24 cellular contexts compared by ENCODE assay signal in genomic region chr18:55479656-55480420, GRCh38.
A peak's percentile ranks its signal among the peaks of the same experiment; 100 is the strongest.
DNase-seq lines count a peak whose midpoint lies in the region; ATAC-seq, FAIRE-seq and TF ChIP-seq lines count a peak whose summit lies in the region.
"Had no signal": no experiment of that assay in that cellular context is flagged by ENCODE, and none has a peak within 500 bp of the region (broad histone marks: within the 10 kb centered on the region; RNA-seq: fewer than 3 reads in every experiment).

No MANE protein-coding gene starts in this region.

- ATAC-seq in natural killer cell (no peak), psoas muscle (peak in 2 of 4 donors; percentile 11 to 22), GM18861 (IDR thresholded peaks at IDR 0.05; ENCODE audit: unreplicated experiment) (no peak)
- ATAC-seq in natural killer cell treated with Interleukin-12 subunit alpha and Interleukin-12 subunit beta and Interleukin-15 and Interleukin-18, amount 100 ng/mL, for 72 hours = no peak
- ATAC-seq: left lobe of liver; stimulated activated naive CD8-positive, alpha-beta T cell treated with anti-CD3 and anti-CD28 coated beads, Interleukin-15, amount 100 ng/mL, for 72 hours had no signal

- TF ChIP-seq POLR2A in endothelial cell of umbilical vein (IDR thresholded peaks at IDR 0.05; ENCODE audit: low read depth, low read length) (no peak), vagina (IDR thresholded peaks at IDR 0.05) (no peak)

- H3K27me3 ChIP-seq in endothelial cell of umbilical vein (ENCODE audit: control insufficient read depth in 2 of 2, insufficient read depth in 2 of 2, low read length in 2 of 2) (no peaks in the 10 kb centered on the region), psoas muscle (ENCODE audit: insufficient read depth in 3 of 3, low read length in 2 of 3) (no peaks in the 10 kb centered on the region), vagina (no peaks in the 10 kb centered on the region), trophoblast cell (ENCODE audit: insufficient read depth, low read length) (no peaks in the 10 kb centered on the region)
- H3K27me3 ChIP-seq: BE2C, brain microvascular endothelial cell, neutrophil had no signal

- H4K20me1 ChIP-seq in endothelial cell of umbilical vein (replicated peaks; ENCODE audit: control insufficient read depth, extremely low read depth, insufficient read depth, low read length) = no peaks in the 10 kb centered on the region

- TF ChIP-seq CTCF in natural killer cell (IDR thresholded peaks at IDR 0.05) = no peak
- no peak for TF ChIP-seq CTCF in endothelial cell of umbilical vein (IDR thresholded peaks at IDR 0.05; ENCODE audit: extremely low read depth in 1 of 2, insufficient read depth in 1 of 2, low read depth in 1 of 2, low read length in 2 of 2)
- no peak for TF ChIP-seq CTCF in psoas muscle (IDR thresholded peaks at IDR 0.05)
- no peak for TF ChIP-seq CTCF in vagina (IDR thresholded peaks at IDR 0.05)

- H3K36me3 ChIP-seq in endothelial cell of umbilical vein (ENCODE audit: control insufficient read depth in 2 of 2, extremely low read depth in 1 of 2, insufficient read depth in 2 of 2, low read length in 2 of 2) (peaks cover 0 to 2% of the 10 kb centered on the region in 2 experiments), psoas muscle (ENCODE audit: insufficient read depth in 1 of 2, low read depth in 1 of 2) (no peaks in the 10 kb centered on the region), vagina (no peaks in the 10 kb centered on the region), trophoblast cell (ENCODE audit: control insufficient read depth in 1 of 2, insufficient read depth in 2 of 2, low read length in 2 of 2) (peaks cover 0 to 3% of the 10 kb centered on the region in 2 experiments)
- H3K36me3 ChIP-seq: BE2C, brain microvascular endothelial cell, neutrophil had no signal

- H3K4me3 ChIP-seq in endothelial cell of umbilical vein (replicated peaks in 1 of 3; ENCODE audit: insufficient read depth in 1 of 3, low read depth in 1 of 3, low read length in 3 of 3) (no peak overlapping the region), psoas muscle (no peak overlapping the region), vagina (no peak overlapping the region), trophoblast cell (ENCODE audit: low read depth, low read length) (no peak overlapping the region)

- 50 to 69% (median 57%) methylated on average over 9 of the region's 9 CpGs for WGBS in psoas muscle, 3 donors
- WGBS in trophoblast cell (ENCODE audit: extremely low coverage, insufficient coverage, insufficient read length) = no CpG with 5 or more reads among the region's 9 CpGs

- POLR2A ChIA-PET in endothelial cell of umbilical vein (lab: Charles Lee) = no interaction called here

- H3K23ac ChIP-seq in trophoblast cell (ENCODE audit: low read length) = no peak overlapping the region

- H3K9me1 ChIP-seq in endothelial cell of umbilical vein (replicated peaks; ENCODE audit: control insufficient read depth, extremely low read depth, insufficient read depth, low read length) = no peaks in the 10 kb centered on the region

- H4K12ac ChIP-seq in trophoblast cell (ENCODE audit: low read depth, low read length) = no peak overlapping the region

- H3K4me3 Mint-ChIP-seq in natural killer cell = peak overlapping the region; percentile 5
- no peak overlapping the region for H3K4me3 Mint-ChIP-seq in natural killer cell treated with Interleukin-12 subunit alpha and Interleukin-12 subunit beta and Interleukin-15 and Interleukin-18, amount 100 ng/mL, for 72 hours
- H3K4me3 Mint-ChIP-seq: activated B cell treated with CpG ODN at 0.5 μM for 24 hours; activated CD4-positive, alpha-beta memory T cell treated with anti-CD3 and anti-CD28 coated beads, Interleukin-2, amount 10 ng/mL, durations not matched to agents 7 days and 5 days; H9; stimulated activated naive CD8-positive, alpha-beta T cell treated with anti-CD3 and anti-CD28 coated beads, Interleukin-15, amount 100 ng/mL, for 72 hours had no signal

- DNase-seq in natural killer cell (no peak), endothelial cell of umbilical vein (ENCODE audit: low read depth, low spot score) (peak; percentile 94), psoas muscle (no peak), vagina (ENCODE audit: extremely low spot score in 2 of 2) (no peak), trophoblast cell (no peak), RKO (ENCODE audit: low spot score) (no peak)
- no peak for DNase-seq in natural killer cell treated with Interleukin-12 subunit alpha and Interleukin-12 subunit beta and Interleukin-15 and Interleukin-18, amount 100 ng/mL, for 72 hours (ENCODE audit: low spot score)
- DNase-seq: activated B cell treated with CpG ODN at 0.5 μM for 24 hours; activated CD4-positive, alpha-beta memory T cell treated with anti-CD3 and anti-CD28 coated beads, Interleukin-2, amount 10 ng/mL, durations not matched to agents 7 days and 5 days; activated effector memory CD4-positive, alpha-beta T cell treated with Interleukin-2 at 50 U/mL for 16 hours; BE2C; brain microvascular endothelial cell; EL; H9; head of caudate nucleus; NCI-H1417 treated with DMSO at 0.1 percent for 48 hours; NCI-H524; stimulated activated naive CD8-positive, alpha-beta T cell treated with anti-CD3 and anti-CD28 coated beads, Interleukin-15, amount 100 ng/mL, for 72 hours; T-helper 9 cell had no signal

- BruUV-seq in endothelial cell of umbilical vein (replicated peaks; lab: Mats Ljungman, UMichigan) = TSS peak; percentile 62

- dilution Hi-C loops in endothelial cell of umbilical vein (cut with MboI; ENCODE audit: extremely low pct_ligation_motif_present, low sequenced_read_pairs) = no loop called here

- no peaks in the 10 kb centered on the region for H3K9me3 ChIP-seq in endothelial cell of umbilical vein (replicated peaks; ENCODE audit: control insufficient read depth, insufficient read depth, low read length)
- H3K9me3 ChIP-seq in psoas muscle = no peaks in the 10 kb centered on the region
- H3K9me3 ChIP-seq in vagina = no peaks in the 10 kb centered on the region
- no peaks in the 10 kb centered on the region for H3K9me3 ChIP-seq in trophoblast cell (ENCODE audit: insufficient read depth, low read depth, low read length)
- H3K9me3 ChIP-seq: BE2C, neutrophil had no signal

- peak overlapping the region; percentile 56 for H3K9ac ChIP-seq in endothelial cell of umbilical vein (replicated peaks; ENCODE audit: extremely low read depth, insufficient read depth, low read length)
- no peak overlapping the region for H3K9ac ChIP-seq in trophoblast cell (ENCODE audit: low read length)

- no peak overlapping the region for H2BK120ac ChIP-seq in trophoblast cell (ENCODE audit: insufficient read depth, low read length, poor library complexity)

- H3K9me3 Mint-ChIP-seq in natural killer cell = no peaks in the 10 kb centered on the region
- H3K9me3 Mint-ChIP-seq in natural killer cell treated with Interleukin-12 subunit alpha and Interleukin-12 subunit beta and Interleukin-15 and Interleukin-18, amount 100 ng/mL, for 72 hours = no peaks in the 10 kb centered on the region
- H3K9me3 Mint-ChIP-seq: activated B cell treated with CpG ODN at 0.5 μM for 24 hours; activated CD4-positive, alpha-beta memory T cell treated with anti-CD3 and anti-CD28 coated beads, Interleukin-2, amount 10 ng/mL, durations not matched to agents 7 days and 5 days; H9 had no signal

- no peak overlapping the region for H4K8ac ChIP-seq in trophoblast cell (ENCODE audit: low read depth, low read length)

- CTCF ChIA-PET in endothelial cell of umbilical vein (lab: Charles Lee) = interaction anchor here (0.7 to 1.6 kb wide), 4 partner anchors 15 to 65 kb away, joined by 3 to 5 read pairs (median 4); no protein-coding TSS in a partner anchor

- H3K27ac ChIP-seq in endothelial cell of umbilical vein (ENCODE audit: insufficient read depth, low read depth, low read length) (peak overlapping the region; percentile 95), psoas muscle (peak overlapping the region; percentile 80), vagina (peak overlapping the region; percentile 20), trophoblast cell (ENCODE audit: low read depth, low read length) (no peak overlapping the region)
- H3K27ac ChIP-seq: brain microvascular endothelial cell, neutrophil, RWPE1 had no signal

- H3K4me1 ChIP-seq in endothelial cell of umbilical vein (ENCODE audit: control insufficient read depth, extremely low read depth, insufficient read depth, low read length) (peaks cover 37% of the 10 kb centered on the region), psoas muscle (peaks cover 38% of the 10 kb centered on the region), vagina (peaks cover 11% of the 10 kb centered on the region), trophoblast cell (ENCODE audit: control insufficient read depth in 1 of 2, insufficient read depth in 2 of 2, low read length in 2 of 2) (peaks cover 6 to 10% of the 10 kb centered on the region in 2 experiments)

- H3K14ac ChIP-seq in trophoblast cell (ENCODE audit: low read length) = no peak overlapping the region

- no peak overlapping the region for H3K27ac Mint-ChIP-seq in natural killer cell
- peak overlapping the region in 1 of 2 donors; percentile 19 for H3K27ac Mint-ChIP-seq in natural killer cell treated with Interleukin-12 subunit alpha and Interleukin-12 subunit beta and Interleukin-15 and Interleukin-18, amount 100 ng/mL, for 72 hours
- H3K27ac Mint-ChIP-seq: activated B cell treated with CpG ODN at 0.5 μM for 24 hours; activated CD4-positive, alpha-beta memory T cell treated with anti-CD3 and anti-CD28 coated beads, Interleukin-2, amount 10 ng/mL, durations not matched to agents 7 days and 5 days had no signal

- H3K36me3 Mint-ChIP-seq in natural killer cell = no peaks in the 10 kb centered on the region
- no peaks in the 10 kb centered on the region for H3K36me3 Mint-ChIP-seq in natural killer cell treated with Interleukin-12 subunit alpha and Interleukin-12 subunit beta and Interleukin-15 and Interleukin-18, amount 100 ng/mL, for 72 hours

- H2AFZ ChIP-seq in endothelial cell of umbilical vein (ENCODE audit: low read depth, low read length) = no peak overlapping the region
- H2AFZ ChIP-seq in trophoblast cell (ENCODE audit: insufficient read depth, low read length, poor library complexity) = no peak overlapping the region

- H2AK5ac ChIP-seq in trophoblast cell (ENCODE audit: low read length) = no peak overlapping the region

- no peak overlapping the region for H2BK5ac ChIP-seq in trophoblast cell (ENCODE audit: low read depth, low read length, poor library complexity)

- FAIRE-seq in endothelial cell of umbilical vein (lab: Jason Lieb, UNC) = peak; percentile 76
- FAIRE-seq: colon had no signal

- H3K79me2 ChIP-seq in endothelial cell of umbilical vein (ENCODE audit: control insufficient read depth, insufficient read depth, low read length) = peaks cover 57% of the 10 kb centered on the region
- H3K79me2 ChIP-seq in trophoblast cell (ENCODE audit: control insufficient read depth, insufficient read depth, low read length, poor library complexity) = no peaks in the 10 kb centered on the region

- H3K4me2 ChIP-seq in endothelial cell of umbilical vein (ENCODE audit: insufficient read depth, low read length) (peak overlapping the region; percentile 63), trophoblast cell (ENCODE audit: low read length) (no peak overlapping the region)

- peaks cover 2% of the 10 kb centered on the region for H3K79me1 ChIP-seq in trophoblast cell (ENCODE audit: low read length)

- intact Hi-C loops in natural killer cell (cut with micrococcal nuclease) (no loop called here), endothelial cell of umbilical vein (cut with micrococcal nuclease) (loop anchor here (1.0 to 2.0 kb wide), 4 partner anchors 21 to 109 kb away; partner anchors contain the start of gene TCF4), psoas muscle (cut with DNase I) (loop anchor here (5.0 to 10.0 kb wide), 3 partner anchors 58 to 107 kb away; partner anchors contain the start of gene TCF4 (in 2 of the 2)), vagina (cut with DNase I) (loop anchor here (10.0 kb wide), 1 partner anchor 45 kb away; no protein-coding TSS in a partner anchor)

- H4K91ac ChIP-seq in trophoblast cell (ENCODE audit: low read depth, low read length) = no peak overlapping the region

- no peak overlapping the region for H3K18ac ChIP-seq in trophoblast cell (ENCODE audit: low read length)

- no peak overlapping the region for H3K4ac ChIP-seq in trophoblast cell (ENCODE audit: low read depth, low read length)

- no peak overlapping the region for H2BK12ac ChIP-seq in trophoblast cell (ENCODE audit: low read length)

- H3K27me3 Mint-ChIP-seq in natural killer cell (ENCODE audit: low read depth in 2 of 2) = peaks cover 0 to 3% of the 10 kb centered on the region in 2 donors
- H3K27me3 Mint-ChIP-seq in natural killer cell treated with Interleukin-12 subunit alpha and Interleukin-12 subunit beta and Interleukin-15 and Interleukin-18, amount 100 ng/mL, for 72 hours = no peaks in the 10 kb centered on the region
- H3K27me3 Mint-ChIP-seq: activated B cell treated with CpG ODN at 0.5 μM for 24 hours; activated CD4-positive, alpha-beta memory T cell treated with anti-CD3 and anti-CD28 coated beads, Interleukin-2, amount 10 ng/mL, durations not matched to agents 7 days and 5 days; stimulated activated naive CD8-positive, alpha-beta T cell treated with anti-CD3 and anti-CD28 coated beads, Interleukin-15, amount 100 ng/mL, for 72 hours had no signal

- H3K4me1 Mint-ChIP-seq in natural killer cell = peaks cover 36 to 37% of the 10 kb centered on the region in 2 donors
- peaks cover 31% of the 10 kb centered on the region in 2 donors for H3K4me1 Mint-ChIP-seq in natural killer cell treated with Interleukin-12 subunit alpha and Interleukin-12 subunit beta and Interleukin-15 and Interleukin-18, amount 100 ng/mL, for 72 hours (ENCODE audit: low read depth in 2 of 2)
